In the genomic region with DNA sequence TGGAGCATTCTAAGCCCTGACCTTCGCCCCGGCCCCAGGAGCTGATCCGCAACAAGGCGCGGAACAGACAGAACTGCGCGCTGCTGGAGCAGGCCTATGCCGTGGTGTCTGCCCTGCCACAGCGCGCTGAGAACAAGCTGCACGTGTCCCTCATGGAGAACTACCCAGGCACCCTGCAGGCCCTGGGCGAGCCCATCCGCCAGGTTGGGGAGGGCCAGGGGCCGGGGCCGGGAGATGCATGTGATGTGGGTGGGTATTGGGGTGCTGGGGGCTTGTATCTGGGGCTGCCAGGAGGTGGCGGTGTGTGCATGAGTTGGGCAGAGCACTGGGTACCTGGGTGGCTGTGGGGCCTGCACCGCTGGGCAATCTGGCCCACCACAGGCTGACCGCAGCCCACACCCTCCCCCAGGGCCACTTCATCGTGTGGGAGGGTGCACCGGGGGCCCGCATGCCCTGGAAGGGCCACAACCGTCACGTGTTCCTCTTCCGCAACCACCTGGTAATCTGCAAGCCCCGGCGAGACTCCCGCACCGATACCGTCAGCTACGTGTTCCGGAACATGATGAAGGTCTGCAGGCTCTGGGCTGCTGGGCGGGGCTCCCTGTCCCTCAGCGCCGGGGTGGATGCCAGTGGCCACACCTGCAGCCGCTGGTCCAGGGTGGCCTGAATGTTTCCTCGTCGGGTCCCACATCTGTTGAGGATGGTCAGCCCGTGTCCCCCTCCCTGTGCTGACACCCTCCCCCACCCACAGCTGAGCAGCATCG, we compare ENCODE assay signal across 1 cellular context.
TF ChIP-seq lines count a peak whose summit lies in the region.

No MANE protein-coding gene starts in this region.

TF ChIP-seq in K562, 482 proteins besides CTCF, POLR2A, EP300 and RAD21 (continued from another document and continues in another):
- TF ChIP-seq, protein P1, sequence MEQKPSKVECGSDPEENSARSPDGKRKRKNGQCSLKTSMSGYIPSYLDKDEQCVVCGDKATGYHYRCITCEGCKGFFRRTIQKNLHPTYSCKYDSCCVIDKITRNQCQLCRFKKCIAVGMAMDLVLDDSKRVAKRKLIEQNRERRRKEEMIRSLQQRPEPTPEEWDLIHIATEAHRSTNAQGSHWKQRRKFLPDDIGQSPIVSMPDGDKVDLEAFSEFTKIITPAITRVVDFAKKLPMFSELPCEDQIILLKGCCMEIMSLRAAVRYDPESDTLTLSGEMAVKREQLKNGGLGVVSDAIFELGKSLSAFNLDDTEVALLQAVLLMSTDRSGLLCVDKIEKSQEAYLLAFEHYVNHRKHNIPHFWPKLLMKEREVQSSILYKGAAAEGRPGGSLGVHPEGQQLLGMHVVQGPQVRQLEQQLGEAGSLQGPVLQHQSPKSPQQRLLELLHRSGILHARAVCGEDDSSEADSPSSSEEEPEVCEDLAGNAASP (IDR thresholded peaks at IDR 0.05) = no peak
- TF ChIP-seq TRIM24 (IDR thresholded peaks at IDR 0.05) = peak in 1 of 2 experiments; percentile 73; a peak in 2 of 4 replicates
- TF ChIP-seq CREM (IDR thresholded peaks at IDR 0.05; ENCODE audit: low read depth) = peak; percentile 77
- no peak for TF ChIP-seq RBM25 (IDR thresholded peaks at IDR 0.05; ENCODE audit: low read depth, low read length, severe bottlenecking)
- no peak for TF ChIP-seq ZNF347 (CRISPR knock-in tag; IDR thresholded peaks at IDR 0.05; ENCODE audit: low read depth)
- no peak for TF ChIP-seq ZNF584 (CRISPR knock-in tag; IDR thresholded peaks at IDR 0.05; ENCODE audit: low read depth)
- no peak for TF ChIP-seq NUFIP1 (IDR thresholded peaks at IDR 0.05; ENCODE audit: partially characterized antibody)
- TF ChIP-seq, protein P2, sequence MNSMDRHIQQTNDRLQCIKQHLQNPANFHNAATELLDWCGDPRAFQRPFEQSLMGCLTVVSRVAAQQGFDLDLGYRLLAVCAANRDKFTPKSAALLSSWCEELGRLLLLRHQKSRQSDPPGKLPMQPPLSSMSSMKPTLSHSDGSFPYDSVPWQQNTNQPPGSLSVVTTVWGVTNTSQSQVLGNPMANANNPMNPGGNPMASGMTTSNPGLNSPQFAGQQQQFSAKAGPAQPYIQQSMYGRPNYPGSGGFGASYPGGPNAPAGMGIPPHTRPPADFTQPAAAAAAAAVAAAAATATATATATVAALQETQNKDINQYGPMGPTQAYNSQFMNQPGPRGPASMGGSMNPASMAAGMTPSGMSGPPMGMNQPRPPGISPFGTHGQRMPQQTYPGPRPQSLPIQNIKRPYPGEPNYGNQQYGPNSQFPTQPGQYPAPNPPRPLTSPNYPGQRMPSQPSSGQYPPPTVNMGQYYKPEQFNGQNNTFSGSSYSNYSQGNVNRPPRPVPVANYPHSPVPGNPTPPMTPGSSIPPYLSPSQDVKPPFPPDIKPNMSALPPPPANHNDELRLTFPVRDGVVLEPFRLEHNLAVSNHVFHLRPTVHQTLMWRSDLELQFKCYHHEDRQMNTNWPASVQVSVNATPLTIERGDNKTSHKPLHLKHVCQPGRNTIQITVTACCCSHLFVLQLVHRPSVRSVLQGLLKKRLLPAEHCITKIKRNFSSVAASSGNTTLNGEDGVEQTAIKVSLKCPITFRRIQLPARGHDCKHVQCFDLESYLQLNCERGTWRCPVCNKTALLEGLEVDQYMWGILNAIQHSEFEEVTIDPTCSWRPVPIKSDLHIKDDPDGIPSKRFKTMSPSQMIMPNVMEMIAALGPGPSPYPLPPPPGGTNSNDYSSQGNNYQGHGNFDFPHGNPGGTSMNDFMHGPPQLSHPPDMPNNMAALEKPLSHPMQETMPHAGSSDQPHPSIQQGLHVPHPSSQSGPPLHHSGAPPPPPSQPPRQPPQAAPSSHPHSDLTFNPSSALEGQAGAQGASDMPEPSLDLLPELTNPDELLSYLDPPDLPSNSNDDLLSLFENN (IDR thresholded peaks at IDR 0.05; ENCODE audit: low read depth in 2 of 2, low read length in 2 of 2) = peak in 1 of 2 experiments; percentile 60; a peak in 1 of 4 replicates
- TF ChIP-seq CEBPB (tag; IDR thresholded peaks at IDR 0.05) = peak; percentile 88
- 0 out of 2 replicates have a peak, but pooled peaks have one; percentile 17 for TF ChIP-seq ATF1 (CRISPR knock-in tag; IDR thresholded peaks at IDR 0.05)
- peak; percentile 74 for TF ChIP-seq ATF1 (tag; IDR thresholded peaks at IDR 0.05)
- TF ChIP-seq HDGF (IDR thresholded peaks at IDR 0.05) = no peak
- no peak for TF ChIP-seq TAF7 (tag; IDR thresholded peaks at IDR 0.05)
- TF ChIP-seq ZKSCAN8 (CRISPR knock-in tag; IDR thresholded peaks at IDR 0.05) = no peak
- TF ChIP-seq JUN (IDR thresholded peaks at IDR 0.05; ENCODE audit: borderline replicate concordance, low read depth, low read length) = no peak; the same call in 1 of the 2 replicates
- TF ChIP-seq JUN (CRISPR knock-in tag; IDR thresholded peaks at IDR 0.05; ENCODE audit: borderline replicate concordance) = peak; percentile 58; the same call in 1 of the 2 replicates
- TF ChIP-seq, protein P3, sequence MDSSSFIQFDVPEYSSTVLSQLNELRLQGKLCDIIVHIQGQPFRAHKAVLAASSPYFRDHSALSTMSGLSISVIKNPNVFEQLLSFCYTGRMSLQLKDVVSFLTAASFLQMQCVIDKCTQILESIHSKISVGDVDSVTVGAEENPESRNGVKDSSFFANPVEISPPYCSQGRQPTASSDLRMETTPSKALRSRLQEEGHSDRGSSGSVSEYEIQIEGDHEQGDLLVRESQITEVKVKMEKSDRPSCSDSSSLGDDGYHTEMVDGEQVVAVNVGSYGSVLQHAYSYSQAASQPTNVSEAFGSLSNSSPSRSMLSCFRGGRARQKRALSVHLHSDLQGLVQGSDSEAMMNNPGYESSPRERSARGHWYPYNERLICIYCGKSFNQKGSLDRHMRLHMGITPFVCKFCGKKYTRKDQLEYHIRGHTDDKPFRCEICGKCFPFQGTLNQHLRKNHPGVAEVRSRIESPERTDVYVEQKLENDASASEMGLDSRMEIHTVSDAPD (CRISPR knock-in tag; IDR thresholded peaks at IDR 0.05) = no peak
- TF ChIP-seq, protein P4, sequence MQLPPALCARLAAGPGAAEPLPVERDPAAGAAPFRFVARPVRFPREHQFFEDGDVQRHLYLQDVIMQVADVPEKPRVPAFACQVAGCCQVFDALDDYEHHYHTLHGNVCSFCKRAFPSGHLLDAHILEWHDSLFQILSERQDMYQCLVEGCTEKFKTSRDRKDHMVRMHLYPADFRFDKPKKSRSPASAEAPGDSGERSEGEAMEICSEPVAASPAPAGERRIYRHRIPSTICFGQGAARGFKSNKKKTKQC (CRISPR knock-in tag; IDR thresholded peaks at IDR 0.05) = no peak; the same call in 1 of the 2 replicates
- TF ChIP-seq, protein P5, sequence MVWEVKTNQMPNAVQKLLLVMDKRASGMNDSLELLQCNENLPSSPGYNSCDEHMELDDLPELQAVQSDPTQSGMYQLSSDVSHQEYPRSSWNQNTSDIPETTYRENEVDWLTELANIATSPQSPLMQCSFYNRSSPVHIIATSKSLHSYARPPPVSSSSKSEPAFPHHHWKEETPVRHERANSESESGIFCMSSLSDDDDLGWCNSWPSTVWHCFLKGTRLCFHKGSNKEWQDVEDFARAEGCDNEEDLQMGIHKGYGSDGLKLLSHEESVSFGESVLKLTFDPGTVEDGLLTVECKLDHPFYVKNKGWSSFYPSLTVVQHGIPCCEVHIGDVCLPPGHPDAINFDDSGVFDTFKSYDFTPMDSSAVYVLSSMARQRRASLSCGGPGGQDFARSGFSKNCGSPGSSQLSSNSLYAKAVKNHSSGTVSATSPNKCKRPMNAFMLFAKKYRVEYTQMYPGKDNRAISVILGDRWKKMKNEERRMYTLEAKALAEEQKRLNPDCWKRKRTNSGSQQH (CRISPR knock-in tag; IDR thresholded peaks at IDR 0.05) = no peak
- no peak for TF ChIP-seq PPARD (CRISPR knock-in tag; IDR thresholded peaks at IDR 0.05)
- TF ChIP-seq RBM14 (IDR thresholded peaks at IDR 0.05; ENCODE audit: borderline replicate concordance, insufficient read depth, low read depth, low read length) = no peak
- no peak for TF ChIP-seq NCOA2 (IDR thresholded peaks at IDR 0.05; ENCODE audit: partially characterized antibody in 2 of 2)
- no peak for TF ChIP-seq ZNF41 (CRISPR knock-in tag; conservative IDR thresholded peaks at IDR 0.05)
- no peak for TF ChIP-seq RFX1 (IDR thresholded peaks at IDR 0.05)
- TF ChIP-seq, protein P6, sequence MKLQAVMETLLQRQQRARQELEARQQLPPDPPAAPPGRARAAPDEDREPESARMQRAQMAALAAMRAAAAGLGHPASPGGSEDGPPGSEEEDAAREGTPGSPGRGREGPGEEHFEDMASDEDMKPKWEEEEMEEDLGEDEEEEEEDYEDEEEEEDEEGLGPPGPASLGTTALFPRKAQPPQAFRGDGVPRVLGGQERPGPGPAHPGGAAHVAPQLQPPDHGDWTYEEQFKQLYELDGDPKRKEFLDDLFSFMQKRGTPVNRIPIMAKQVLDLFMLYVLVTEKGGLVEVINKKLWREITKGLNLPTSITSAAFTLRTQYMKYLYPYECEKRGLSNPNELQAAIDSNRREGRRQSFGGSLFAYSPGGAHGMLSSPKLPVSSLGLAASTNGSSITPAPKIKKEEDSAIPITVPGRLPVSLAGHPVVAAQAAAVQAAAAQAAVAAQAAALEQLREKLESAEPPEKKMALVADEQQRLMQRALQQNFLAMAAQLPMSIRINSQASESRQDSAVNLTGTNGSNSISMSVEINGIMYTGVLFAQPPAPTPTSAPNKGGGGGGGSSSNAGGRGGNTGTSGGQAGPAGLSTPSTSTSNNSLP (IDR thresholded peaks at IDR 0.05; ENCODE audit: borderline replicate concordance, low read depth, low read length) = no peak
- TF ChIP-seq ZNF184 (CRISPR knock-in tag; IDR thresholded peaks at IDR 0.05) = no peak
- TF ChIP-seq ZNF717 (CRISPR knock-in tag; IDR thresholded peaks at IDR 0.05) = no peak
- TF ChIP-seq ZNF140 (CRISPR knock-in tag; IDR thresholded peaks at IDR 0.05) = no peak
- peak; percentile 94 for TF ChIP-seq BHLHE40 (IDR thresholded peaks at IDR 0.05; ENCODE audit: low read length)
- no peak for TF ChIP-seq GTF2A2 (tag; IDR thresholded peaks at IDR 0.05)
- TF ChIP-seq COPS2 (conservative IDR thresholded peaks at IDR 0.05) = no peak
- TF ChIP-seq, protein P7, sequence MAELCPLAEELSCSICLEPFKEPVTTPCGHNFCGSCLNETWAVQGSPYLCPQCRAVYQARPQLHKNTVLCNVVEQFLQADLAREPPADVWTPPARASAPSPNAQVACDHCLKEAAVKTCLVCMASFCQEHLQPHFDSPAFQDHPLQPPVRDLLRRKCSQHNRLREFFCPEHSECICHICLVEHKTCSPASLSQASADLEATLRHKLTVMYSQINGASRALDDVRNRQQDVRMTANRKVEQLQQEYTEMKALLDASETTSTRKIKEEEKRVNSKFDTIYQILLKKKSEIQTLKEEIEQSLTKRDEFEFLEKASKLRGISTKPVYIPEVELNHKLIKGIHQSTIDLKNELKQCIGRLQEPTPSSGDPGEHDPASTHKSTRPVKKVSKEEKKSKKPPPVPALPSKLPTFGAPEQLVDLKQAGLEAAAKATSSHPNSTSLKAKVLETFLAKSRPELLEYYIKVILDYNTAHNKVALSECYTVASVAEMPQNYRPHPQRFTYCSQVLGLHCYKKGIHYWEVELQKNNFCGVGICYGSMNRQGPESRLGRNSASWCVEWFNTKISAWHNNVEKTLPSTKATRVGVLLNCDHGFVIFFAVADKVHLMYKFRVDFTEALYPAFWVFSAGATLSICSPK (IDR thresholded peaks at IDR 0.05; ENCODE audit: borderline replicate concordance) = no peak
- TF ChIP-seq PTTG1 (tag; IDR thresholded peaks at IDR 0.05; ENCODE audit: low read depth) = no peak
- TF ChIP-seq, protein P8, sequence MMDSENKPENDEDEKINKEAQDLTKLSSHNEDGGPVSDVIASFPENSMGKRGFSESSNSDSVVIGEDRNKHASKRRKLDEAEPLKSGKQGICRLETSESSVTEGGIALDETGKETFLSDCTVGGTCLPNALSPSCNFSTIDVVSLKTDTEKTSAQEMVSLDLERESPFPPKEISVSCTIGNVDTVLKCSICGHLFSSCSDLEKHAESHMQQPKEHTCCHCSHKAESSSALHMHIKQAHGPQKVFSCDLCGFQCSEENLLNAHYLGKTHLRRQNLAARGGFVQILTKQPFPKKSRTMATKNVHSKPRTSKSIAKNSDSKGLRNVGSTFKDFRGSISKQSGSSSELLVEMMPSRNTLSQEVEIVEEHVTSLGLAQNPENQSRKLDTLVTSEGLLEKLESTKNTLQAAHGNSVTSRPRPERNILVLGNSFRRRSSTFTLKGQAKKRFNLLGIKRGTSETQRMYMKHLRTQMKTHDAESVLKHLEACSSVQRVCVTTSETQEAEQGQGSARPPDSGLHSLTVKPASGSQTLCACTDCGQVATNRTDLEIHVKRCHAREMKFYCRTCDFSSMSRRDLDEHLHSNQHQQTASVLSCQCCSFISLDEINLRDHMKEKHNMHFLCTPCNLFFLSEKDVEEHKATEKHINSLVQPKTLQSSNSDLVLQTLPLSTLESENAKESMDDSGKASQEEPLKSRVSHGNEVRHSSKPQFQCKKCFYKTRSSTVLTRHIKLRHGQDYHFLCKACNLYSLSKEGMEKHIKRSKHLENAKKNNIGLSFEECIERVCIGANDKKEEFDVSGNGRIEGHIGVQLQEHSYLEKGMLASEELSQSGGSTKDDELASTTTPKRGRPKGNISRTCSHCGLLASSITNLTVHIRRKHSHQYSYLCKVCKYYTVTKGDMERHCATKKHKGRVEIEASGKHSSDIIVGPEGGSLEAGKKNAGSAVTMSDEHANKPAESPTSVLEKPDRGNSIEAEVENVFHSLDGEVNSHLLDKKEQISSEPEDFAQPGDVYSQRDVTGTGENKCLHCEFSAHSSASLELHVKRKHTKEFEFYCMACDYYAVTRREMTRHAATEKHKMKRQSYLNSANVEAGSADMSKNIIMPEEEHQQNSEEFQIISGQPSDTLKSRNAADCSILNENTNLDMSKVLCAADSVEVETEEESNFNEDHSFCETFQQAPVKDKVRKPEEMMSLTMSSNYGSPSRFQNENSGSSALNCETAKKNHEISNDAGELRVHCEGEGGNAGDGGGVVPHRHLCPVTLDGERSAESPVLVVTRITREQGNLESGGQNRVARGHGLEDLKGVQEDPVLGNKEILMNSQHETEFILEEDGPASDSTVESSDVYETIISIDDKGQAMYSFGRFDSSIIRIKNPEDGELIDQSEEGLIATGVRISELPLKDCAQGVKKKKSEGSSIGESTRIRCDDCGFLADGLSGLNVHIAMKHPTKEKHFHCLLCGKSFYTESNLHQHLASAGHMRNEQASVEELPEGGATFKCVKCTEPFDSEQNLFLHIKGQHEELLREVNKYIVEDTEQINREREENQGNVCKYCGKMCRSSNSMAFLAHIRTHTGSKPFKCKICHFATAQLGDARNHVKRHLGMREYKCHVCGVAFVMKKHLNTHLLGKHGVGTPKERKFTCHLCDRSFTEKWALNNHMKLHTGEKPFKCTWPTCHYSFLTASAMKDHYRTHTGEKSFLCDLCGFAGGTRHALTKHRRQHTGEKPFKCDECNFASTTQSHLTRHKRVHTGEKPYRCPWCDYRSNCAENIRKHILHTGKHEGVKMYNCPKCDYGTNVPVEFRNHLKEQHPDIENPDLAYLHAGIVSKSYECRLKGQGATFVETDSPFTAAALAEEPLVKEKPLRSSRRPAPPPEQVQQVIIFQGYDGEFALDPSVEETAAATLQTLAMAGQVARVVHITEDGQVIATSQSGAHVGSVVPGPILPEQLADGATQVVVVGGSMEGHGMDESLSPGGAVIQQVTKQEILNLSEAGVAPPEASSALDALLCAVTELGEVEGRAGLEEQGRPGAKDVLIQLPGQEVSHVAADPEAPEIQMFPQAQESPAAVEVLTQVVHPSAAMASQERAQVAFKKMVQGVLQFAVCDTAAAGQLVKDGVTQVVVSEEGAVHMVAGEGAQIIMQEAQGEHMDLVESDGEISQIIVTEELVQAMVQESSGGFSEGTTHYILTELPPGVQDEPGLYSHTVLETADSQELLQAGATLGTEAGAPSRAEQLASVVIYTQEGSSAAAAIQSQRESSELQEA (IDR thresholded peaks at IDR 0.05; ENCODE audit: low read depth) = no peak
- TF ChIP-seq, protein P9, sequence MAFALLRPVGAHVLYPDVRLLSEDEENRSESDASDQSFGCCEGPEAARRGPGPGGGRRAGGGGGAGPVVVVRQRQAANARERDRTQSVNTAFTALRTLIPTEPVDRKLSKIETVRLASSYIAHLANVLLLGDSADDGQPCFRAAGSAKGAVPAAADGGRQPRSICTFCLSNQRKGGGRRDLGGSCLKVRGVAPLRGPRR (CRISPR knock-in tag; IDR thresholded peaks at IDR 0.05) = no peak
- TF ChIP-seq IRF2 (CRISPR knock-in tag; IDR thresholded peaks at IDR 0.05) = no peak
- no peak for TF ChIP-seq KDM2B (CRISPR knock-in tag; IDR thresholded peaks at IDR 0.05)
- no peak for TF ChIP-seq ZNF175 (CRISPR knock-in tag; IDR thresholded peaks at IDR 0.05; ENCODE audit: low read depth)
